In genomic region chr14:22570132-22570949, GRCh38 we compare ENCODE assay signal across 8 cellular contexts. TPM values are rescaled to one million over a fixed set of nuclear protein-coding genes. Genes with fewer than 3 reads are reported as not detected.
DNase-seq lines count a peak whose midpoint lies in the region; ATAC-seq, FAIRE-seq and TF ChIP-seq lines count a peak whose summit lies in the region.

No MANE protein-coding gene starts in this region.

- peaks cover 8 to 18% of the 10 kb centered on the region in 2 donors for H3K36me3 ChIP-seq in small intestine (ENCODE audit: control insufficient read depth in 2 of 2, insufficient read depth in 2 of 2, low read length in 2 of 2)

- ATAC-seq in GM18520 (IDR thresholded peaks at IDR 0.05; ENCODE audit: unreplicated experiment) (peak; percentile 57), HG03064 (IDR thresholded peaks at IDR 0.05; ENCODE audit: low read depth, unreplicated experiment) (peak; percentile 43)

- peak; percentile 68 for TF ChIP-seq CTCF in AG04450 (IDR thresholded peaks at IDR 0.05; ENCODE audit: low read depth, low read length)

- H3K27me3 ChIP-seq in AG04450 (ENCODE audit: control insufficient read depth, insufficient read depth, low read length) (no peaks in the 10 kb centered on the region), small intestine (ENCODE audit: control insufficient read depth in 2 of 2, insufficient read depth in 2 of 2, low read length in 2 of 2) (no peaks in the 10 kb centered on the region)

- H3K4me1 ChIP-seq in small intestine (ENCODE audit: control insufficient read depth in 2 of 2, insufficient read depth in 1 of 2, low read depth in 1 of 2, low read length in 1 of 2), result peaks cover 0 to 3% of the 10 kb centered on the region in 2 donors

- POLR2A ChIA-PET in AG04450 (lab: Yijun Ruan, JAX), result interaction anchor here (0.7 to 0.8 kb wide), 2 partner anchors 19 to 281 kb away, joined by 3 to 4 read pairs; no protein-coding TSS in a partner anchor

- no peak overlapping the region for H3K27ac ChIP-seq in AG04450 (ENCODE audit: low read depth, low read length)
- H3K27ac ChIP-seq in small intestine (ENCODE audit: low read depth in 1 of 2, low read length in 1 of 2), result peak overlapping the region in 1 of 2 donors; percentile 72

- FAIRE-seq in small intestine (lab: Jason Lieb, UNC), result no peak

- CTCF ChIA-PET in AG04450 (lab: Charles Lee), result interaction anchor here (0.5 to 6.1 kb wide), 89 partner anchors 8 to 524 kb away, joined by 3 to 113 read pairs (median 4); partner anchors contain the start of genes ABHD4, ACIN1, DAD1 and HAUS4

- 21 to 22% (median 21%) methylated on average over 8 of the region's 8 CpGs for WGBS in small intestine, 3 donors

- H3K9me3 ChIP-seq in AG04450 (ENCODE audit: control insufficient read depth, insufficient read depth, low read length) (no peaks in the 10 kb centered on the region), small intestine (ENCODE audit: control insufficient read depth, low read depth) (no peaks in the 10 kb centered on the region)

- DNase-seq in AG04450 (ENCODE audit: low read depth, low spot score) (no peak), NCI-H2081 (lab: John Stamatoyannopoulos, UW) (peak; percentile 71 to 72), T-helper 22 cell (ENCODE audit: low read depth) (peak; percentile 79), astrocyte of the hippocampus (ENCODE audit: low read depth, low spot score) (peak; percentile 89), iPS DF 4.7 (ENCODE audit: extremely low read depth, low spot score) (peak; percentile 95), small intestine (peak; percentile 87)

- H3K4me3 ChIP-seq in AG04450 (ENCODE audit: low read depth, low read length) (no peak overlapping the region), small intestine (ENCODE audit: low read depth in 1 of 2, low read length in 2 of 2) (no peak overlapping the region)

RNA-seq across cellular contexts. Expression of gene DAD1, which starts 18.7 kb away (rescaled TPM):
- polyA plus RNA-seq in AG04450 (2011; rRNA removed), result 420 and 467 TPM in 2 replicates
- polyA minus RNA-seq in AG04450 (2011; rRNA and poly(A)+ RNA removed), result 143 and 159 TPM in 2 replicates
- 100 to 1,000 TPM; 147 to 313 (median 249) TPM for polyA plus RNA-seq in small intestine

RNA-seq across cellular contexts. Expression of gene ABHD4, which starts 27.8 kb away (rescaled TPM):
- polyA plus RNA-seq in AG04450 (2011; rRNA removed), result 42.1 and 49.4 TPM in 2 replicates
- polyA minus RNA-seq in AG04450 (2011; rRNA and poly(A)+ RNA removed), result 39.7 and 44.9 TPM in 2 replicates
- 10 to 100 TPM; 11.5 to 38.7 (median 24.6) TPM for polyA plus RNA-seq in small intestine
